ENCODE assay signal across 8 cellular contexts in the genomic region with DNA sequence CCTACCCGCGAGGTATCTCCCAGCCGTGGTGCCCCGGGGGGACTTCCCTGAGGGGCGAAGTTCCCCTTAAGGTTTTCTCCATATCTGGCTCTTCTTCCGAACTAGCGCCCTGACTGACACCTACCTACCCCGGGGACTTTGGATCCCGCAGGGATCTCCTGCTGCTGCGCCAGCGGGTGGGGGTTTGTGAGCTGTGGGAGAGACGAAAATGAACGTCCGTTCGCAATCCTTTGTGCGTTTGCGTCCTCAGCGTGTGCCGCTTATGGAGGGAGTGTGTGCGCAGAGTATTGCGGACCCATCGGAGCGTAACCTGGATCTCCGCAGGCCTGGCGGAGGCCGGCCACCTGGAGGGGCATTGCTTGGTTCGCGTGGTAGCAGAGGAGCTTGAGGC. TPM values are rescaled to one million over a fixed set of nuclear protein-coding genes. Genes with fewer than 3 reads are reported as not detected.
A peak's percentile ranks its signal among the peaks of the same experiment; 100 is the strongest.
DNase-seq lines count a peak whose midpoint lies in the region; ATAC-seq and TF ChIP-seq lines count a peak whose summit lies in the region.

No MANE protein-coding gene starts in this region.

- peak overlapping the region; percentile 91 for H3K9ac ChIP-seq in neural cell (ENCODE audit: low read length)

- POLR2A ChIA-PET in activated CD8-positive, alpha-beta T cell treated with anti-CD3 and anti-CD28 coated beads for 36 hours (lab: Charles Lee), result interaction anchor here (1.0 to 1.9 kb wide), 7 partner anchors 12 to 60 kb away, joined by 3 to 6 read pairs (median 4); a partner anchor contains a TSS

- H3K27me3 Mint-ChIP-seq in HFFc6 (ENCODE audit: insufficient read depth), result peaks cover 8% of the 10 kb centered on the region
- H3K27me3 Mint-ChIP-seq in activated CD8-positive, alpha-beta T cell treated with anti-CD3 and anti-CD28 coated beads for 36 hours, result no peaks in the 10 kb centered on the region

- TF ChIP-seq POLR2A in NB4 (IDR thresholded peaks at IDR 0.05; ENCODE audit: extremely low read depth, insufficient read length), result no peak

- ATAC-seq in activated CD8-positive, alpha-beta T cell treated with anti-CD3 and anti-CD28 coated beads for 36 hours, result peak; percentile 28

- H3K27me3 ChIP-seq in neural cell (ENCODE audit: insufficient read depth, low read depth, low read length), result no peaks in the 10 kb centered on the region

- no peaks in the 10 kb centered on the region for H3K36me3 ChIP-seq in neural cell (ENCODE audit: insufficient read depth, low read length)

- H3K4me3 Mint-ChIP-seq in HFFc6, result peak overlapping the region; percentile 100
- peak overlapping the region; percentile 92 for H3K4me3 Mint-ChIP-seq in activated CD8-positive, alpha-beta T cell treated with anti-CD3 and anti-CD28 coated beads for 36 hours

- H3K27ac ChIP-seq in neural cell (ENCODE audit: low read length), result peak overlapping the region; percentile 90

- CTCF ChIA-PET in activated CD8-positive, alpha-beta T cell treated with anti-CD3 and anti-CD28 coated beads for 36 hours (lab: Charles Lee), result interaction anchor here (1.2 kb wide), 1 partner anchor 17 kb away, joined by 6 read pairs; no protein-coding TSS in a partner anchor

- H4K20me1 ChIP-seq in neural cell (ENCODE audit: insufficient read depth), result no peaks in the 10 kb centered on the region

- peaks cover 38% of the 10 kb centered on the region for H3K4me1 Mint-ChIP-seq in HFFc6 (ENCODE audit: low read depth)
- peaks cover 43% of the 10 kb centered on the region for H3K4me1 Mint-ChIP-seq in activated CD8-positive, alpha-beta T cell treated with anti-CD3 and anti-CD28 coated beads for 36 hours (ENCODE audit: low read depth)

- intact Hi-C loops in activated CD8-positive, alpha-beta T cell treated with anti-CD3 and anti-CD28 coated beads for 36 hours (cut with micrococcal nuclease), result no loop called here

- TF ChIP-seq EP300 in neural cell (conservative IDR thresholded peaks at IDR 0.05; ENCODE audit: poor library complexity, severe bottlenecking), result no peak

- peaks cover 5% of the 10 kb centered on the region for H3F3A ChIP-seq in neural cell (ENCODE audit: insufficient read depth, low read length, poor library complexity, severe bottlenecking)

- H2AFZ ChIP-seq in neural cell (ENCODE audit: low read depth, low read length), result peak overlapping the region; percentile 88

- H3K9me3 Mint-ChIP-seq in HFFc6, result no peaks in the 10 kb centered on the region
- no peaks in the 10 kb centered on the region for H3K9me3 Mint-ChIP-seq in activated CD8-positive, alpha-beta T cell treated with anti-CD3 and anti-CD28 coated beads for 36 hours

- no peak for TF ChIP-seq CTCF in HFFc6 (IDR thresholded peaks at IDR 0.05)
- no peak for TF ChIP-seq CTCF in NB4 (IDR thresholded peaks at IDR 0.05; ENCODE audit: low read depth, low read length)
- TF ChIP-seq CTCF in activated CD8-positive, alpha-beta T cell treated with anti-CD3 and anti-CD28 coated beads for 36 hours (IDR thresholded peaks at IDR 0.05), result no peak
- TF ChIP-seq CTCF in fibroblast of villous mesenchyme (IDR thresholded peaks at IDR 0.05; ENCODE audit: insufficient read depth, low read depth, low read length), result no peak
- TF ChIP-seq CTCF in neural cell (IDR thresholded peaks at IDR 0.05; ENCODE audit: poor library complexity, severe bottlenecking), result no peak

- peaks cover 23% of the 10 kb centered on the region for H3K79me2 ChIP-seq in neural cell (replicated peaks; ENCODE audit: insufficient read depth, low read length)

- H3K9me2 ChIP-seq in neural cell (ENCODE audit: insufficient read depth, low read length), result no peaks in the 10 kb centered on the region

- TF ChIP-seq RAD21 in neural cell (conservative IDR thresholded peaks at IDR 0.05), result no peak

- peaks cover 15% of the 10 kb centered on the region for H3K36me3 Mint-ChIP-seq in HFFc6 (ENCODE audit: low read depth)
- peaks cover 24% of the 10 kb centered on the region for H3K36me3 Mint-ChIP-seq in activated CD8-positive, alpha-beta T cell treated with anti-CD3 and anti-CD28 coated beads for 36 hours (ENCODE audit: low read depth)

- H3K4me3 ChIP-seq in NB4 (ENCODE audit: low read depth, low read length) (peak overlapping the region; percentile 92), fibroblast of villous mesenchyme (ENCODE audit: low read depth, low read length) (peak overlapping the region; percentile 93), neural cell (ENCODE audit: low read length) (peak overlapping the region; percentile 98)

- H3K4me2 ChIP-seq in neural cell (ENCODE audit: low read length), result peak overlapping the region; percentile 48

- DNase-seq in DMS 273 (lab: John Stamatoyannopoulos, UW; ENCODE audit: unreplicated experiment), result peak; percentile 60
- no peak for DNase-seq in DMS 273 treated with DMSO at 0.1 percent for 48 hours (lab: John Stamatoyannopoulos, UW)
- peak; percentile 10 for DNase-seq in HFFc6
- DNase-seq in NB4 (ENCODE audit: low read depth), result peak; percentile 75
- DNase-seq in activated CD8-positive, alpha-beta T cell treated with anti-CD3 and anti-CD28 coated beads for 36 hours, result peak; percentile 51
- DNase-seq in fibroblast of villous mesenchyme (ENCODE audit: low read depth), result peak; percentile 52
- DNase-seq in COLO829 (ENCODE audit: low spot score), result no peak

- no peaks in the 10 kb centered on the region for H3K9me3 ChIP-seq in neural cell (ENCODE audit: low read length)

- peak overlapping the region; percentile 93 for H3K27ac Mint-ChIP-seq in HFFc6
- H3K27ac Mint-ChIP-seq in activated CD8-positive, alpha-beta T cell treated with anti-CD3 and anti-CD28 coated beads for 36 hours, result peak overlapping the region; percentile 89

TF ChIP-seq in neural cell, 6 proteins besides CTCF, POLR2A, EP300 and RAD21:
- TF ChIP-seq MXI1 (conservative IDR thresholded peaks at IDR 0.05; ENCODE audit: poor library complexity, severe bottlenecking) (no peak), EZH2 (IDR thresholded peaks at IDR 0.05; ENCODE audit: borderline replicate concordance, insufficient read depth, low read length, poor library complexity, severe bottlenecking) (no peak), POLR2AphosphoS5 (IDR thresholded peaks at IDR 0.05) (no peak), SMC3 (conservative IDR thresholded peaks at IDR 0.05; ENCODE audit: poor library complexity) (no peak), TAF1 (IDR thresholded peaks at IDR 0.05; ENCODE audit: low read depth) (no peak)
- TF ChIP-seq, protein P1, sequence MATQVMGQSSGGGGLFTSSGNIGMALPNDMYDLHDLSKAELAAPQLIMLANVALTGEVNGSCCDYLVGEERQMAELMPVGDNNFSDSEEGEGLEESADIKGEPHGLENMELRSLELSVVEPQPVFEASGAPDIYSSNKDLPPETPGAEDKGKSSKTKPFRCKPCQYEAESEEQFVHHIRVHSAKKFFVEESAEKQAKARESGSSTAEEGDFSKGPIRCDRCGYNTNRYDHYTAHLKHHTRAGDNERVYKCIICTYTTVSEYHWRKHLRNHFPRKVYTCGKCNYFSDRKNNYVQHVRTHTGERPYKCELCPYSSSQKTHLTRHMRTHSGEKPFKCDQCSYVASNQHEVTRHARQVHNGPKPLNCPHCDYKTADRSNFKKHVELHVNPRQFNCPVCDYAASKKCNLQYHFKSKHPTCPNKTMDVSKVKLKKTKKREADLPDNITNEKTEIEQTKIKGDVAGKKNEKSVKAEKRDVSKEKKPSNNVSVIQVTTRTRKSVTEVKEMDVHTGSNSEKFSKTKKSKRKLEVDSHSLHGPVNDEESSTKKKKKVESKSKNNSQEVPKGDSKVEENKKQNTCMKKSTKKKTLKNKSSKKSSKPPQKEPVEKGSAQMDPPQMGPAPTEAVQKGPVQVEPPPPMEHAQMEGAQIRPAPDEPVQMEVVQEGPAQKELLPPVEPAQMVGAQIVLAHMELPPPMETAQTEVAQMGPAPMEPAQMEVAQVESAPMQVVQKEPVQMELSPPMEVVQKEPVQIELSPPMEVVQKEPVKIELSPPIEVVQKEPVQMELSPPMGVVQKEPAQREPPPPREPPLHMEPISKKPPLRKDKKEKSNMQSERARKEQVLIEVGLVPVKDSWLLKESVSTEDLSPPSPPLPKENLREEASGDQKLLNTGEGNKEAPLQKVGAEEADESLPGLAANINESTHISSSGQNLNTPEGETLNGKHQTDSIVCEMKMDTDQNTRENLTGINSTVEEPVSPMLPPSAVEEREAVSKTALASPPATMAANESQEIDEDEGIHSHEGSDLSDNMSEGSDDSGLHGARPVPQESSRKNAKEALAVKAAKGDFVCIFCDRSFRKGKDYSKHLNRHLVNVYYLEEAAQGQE (IDR thresholded peaks at IDR 0.05; ENCODE audit: borderline replicate concordance), result no peak

RNA-seq across cellular contexts. Expression of a gene that starts 0.6 kb away (rescaled TPM):
- total RNA-seq in HFFc6 (2021; fragmentation: NEBNext Ultra II Directional; extraction: Animal tissue kit (Norgen Biotek cat#: 25700)), result 10 to 100 TPM; 48.1 to 51.3 (median 49.4) TPM
- total RNA-seq in activated CD8-positive, alpha-beta T cell treated with anti-CD3 and anti-CD28 coated beads for 36 hours, result 10 to 100 TPM; 64.8 to 66.2 TPM
- 26.1 and 45.8 TPM in 2 replicates for total RNA-seq in fibroblast of villous mesenchyme
- polyA plus RNA-seq in neural cell, result 44.2 and 52.3 TPM in 2 replicates
- polyA minus RNA-seq in neural cell, result 45.3 and 52.7 TPM in 2 replicates

Comparison
In these comparisons a context has a peak if more than half of its experiments do, and no peak if none do; other contexts are left out.
1. DNase-seq: peak in DMS 273 (single experiment), HFFc6 (single experiment), NB4 (single experiment), activated CD8-positive, alpha-beta T cell treated with anti-CD3 and anti-CD28 coated beads for 36 hours (single experiment) and fibroblast of villous mesenchyme (single experiment); none in DMS 273 treated with DMSO at 0.1 percent for 48 hours (single experiment) and COLO829 (single experiment).
2. Peak in every context shown above with its lines, with median percentiles within 50 percentile points of each other: H3K4me3 ChIP-seq.